Comparison of ENCODE assay signal across 14 cellular contexts in genomic region chr10:122419890-122420623, GRCh38. TPM values are rescaled to one million over a fixed set of nuclear protein-coding genes. Genes with fewer than 3 reads are reported as not detected.
DNase-seq lines count a peak whose midpoint lies in the region; ATAC-seq and TF ChIP-seq lines count a peak whose summit lies in the region.
"Had no signal": no experiment of that assay in that cellular context is flagged by ENCODE, and none has a peak within 500 bp of the region (broad histone marks: within the 10 kb centered on the region; RNA-seq: fewer than 3 reads in every experiment).

No MANE protein-coding gene starts in this region.

- ATAC-seq in lower lobe of right lung (peak in 1 of 2 donors; percentile 6), left lung (no peak), HG02885 (IDR thresholded peaks at IDR 0.05; ENCODE audit: poor library complexity, unreplicated experiment) (no peak)
- ATAC-seq in stimulated activated naive CD8-positive, alpha-beta T cell treated with anti-CD3 and anti-CD28 coated beads, Interleukin-15, amount 100 ng/mL, for 72 hours = no peak

- H3K36me3 ChIP-seq in lower lobe of right lung = peaks cover 30% of the 10 kb centered on the region
- H3K36me3 ChIP-seq in left lung = no peaks in the 10 kb centered on the region

- H3K4me1 ChIP-seq in lower lobe of right lung = peaks cover 42% of the 10 kb centered on the region
- H3K4me1 ChIP-seq in left lung = peaks cover 0 to 36% of the 10 kb centered on the region in 2 donors

- H3K4me3 ChIP-seq in HFF-Myc (replicated peaks; ENCODE audit: low read depth, low read length) (no peak overlapping the region), lower lobe of right lung (no peak overlapping the region), left lung (no peak overlapping the region), lower leg skin (ENCODE audit: low read depth, poor library complexity, severe bottlenecking) (no peak overlapping the region)
- H3K4me3 ChIP-seq: BLaER1 treated with 17β-estradiol and CSF1 and Interleukin-3, amounts not matched to agents 10 nM and 100 nM; Peyer's patch had no signal

- H3K9me3 ChIP-seq in lower lobe of right lung (no peaks in the 10 kb centered on the region), left lung (no peaks in the 10 kb centered on the region)
- H3K9me3 ChIP-seq: BLaER1 treated with 17β-estradiol and CSF1 and Interleukin-3, amounts not matched to agents 10 nM and 100 nM; Peyer's patch had no signal

- peak overlapping the region in 1 of 2 donors; percentile 62 for H3K4me3 Mint-ChIP-seq in stimulated activated naive CD8-positive, alpha-beta T cell treated with anti-CD3 and anti-CD28 coated beads, Interleukin-15, amount 100 ng/mL, for 72 hours

- H3K27ac Mint-ChIP-seq in stimulated activated naive CD8-positive, alpha-beta T cell treated with anti-CD3 and anti-CD28 coated beads, Interleukin-15, amount 100 ng/mL, for 72 hours = no peak overlapping the region

- peak overlapping the region; percentile 65 for H3K27ac ChIP-seq in caudate nucleus (ENCODE audit: low read depth, low read length)
- H3K27ac ChIP-seq in lower lobe of right lung = peak overlapping the region; percentile 1
- no peak overlapping the region for H3K27ac ChIP-seq in left lung
- H3K27ac ChIP-seq: BLaER1 treated with 17β-estradiol and CSF1 and Interleukin-3, amounts not matched to agents 10 nM and 100 nM; Peyer's patch had no signal

- intact Hi-C loops in lower lobe of right lung (cut with DNase I) (no loop called here), left lung (cut with DNase I) (no loop called here), lower leg skin (cut with DNase I; ENCODE audit: low total_unique reads) (loop anchor here (10.0 kb wide), 1 partner anchor 145 kb away; the partner anchor contains the start of gene DMBT1)

- no peaks in the 10 kb centered on the region for H3K27me3 ChIP-seq in lower lobe of right lung (ENCODE audit: low read depth)
- no peaks in the 10 kb centered on the region for H3K27me3 ChIP-seq in left lung
- H3K27me3 ChIP-seq: Peyer's patch had no signal

- peaks cover 72% of the 10 kb centered on the region for H3K4me1 Mint-ChIP-seq in stimulated activated naive CD8-positive, alpha-beta T cell treated with anti-CD3 and anti-CD28 coated beads, Interleukin-15, amount 100 ng/mL, for 72 hours

- 40 to 45% methylated on average over 3 of the region's 3 CpGs for WGBS in lower leg skin, 2 donors

- H3K27me3 Mint-ChIP-seq in stimulated activated naive CD8-positive, alpha-beta T cell treated with anti-CD3 and anti-CD28 coated beads, Interleukin-15, amount 100 ng/mL, for 72 hours = no peaks in the 10 kb centered on the region

- TF ChIP-seq CTCF in HFF-Myc (IDR thresholded peaks at IDR 0.05; ENCODE audit: low read depth, low read length, missing control alignments) (no peak), lower lobe of right lung (IDR thresholded peaks at IDR 0.05) (no peak), left lung (IDR thresholded peaks at IDR 0.05) (no peak), lower leg skin (IDR thresholded peaks at IDR 0.05) (no peak)

- DNase-seq in AG08395 (ENCODE audit: low spot score) (peak; percentile 65), HFF-Myc (ENCODE audit: extremely low read depth, low read depth) (peak; percentile 72), caudate nucleus (lab: John Stamatoyannopoulos, UW) (no peak), lower lobe of right lung (no peak), left lung (no peak), lower leg skin (ENCODE audit: low spot score in 2 of 2) (no peak)
- no peak for DNase-seq in stimulated activated naive CD8-positive, alpha-beta T cell treated with anti-CD3 and anti-CD28 coated beads, Interleukin-15, amount 100 ng/mL, for 72 hours
- DNase-seq: erythroblast; islet precursor cell; Peyer's patch; stimulated activated CD8-positive, alpha-beta memory T cell treated with anti-CD3 and anti-CD28 coated beads, Interleukin-4, amount 100 ng/mL, for 48 hours had no signal

- TF ChIP-seq POLR2A in lower leg skin (IDR thresholded peaks at IDR 0.05) = no peak

- peaks cover 0 to 5% of the 10 kb centered on the region in 2 donors for H3K9me3 Mint-ChIP-seq in stimulated activated naive CD8-positive, alpha-beta T cell treated with anti-CD3 and anti-CD28 coated beads, Interleukin-15, amount 100 ng/mL, for 72 hours

RNA-seq across cellular contexts. Expression of gene ARMS2, which starts 34.4 kb away (rescaled TPM):
- total RNA-seq in lower lobe of right lung (not detected), left lung (not detected), lower leg skin (not detected)
- total RNA-seq: NCI-H460, Peyer's patch had no signal

RNA-seq across cellular contexts. Expression of gene HTRA1, which starts 41.3 kb away (rescaled TPM):
- total RNA-seq in lower lobe of right lung (45.3 TPM), left lung (100 to 1,000 TPM in 1 of 2 donors, 10 to 100 TPM in 1; 80.5 to 124 TPM), lower leg skin (100 to 1,000 TPM in 1 of 4 donors, 10 to 100 TPM in 3; 71.0 to 113 (median 84.1) TPM)

RNA-seq across cellular contexts. Expression of gene PLEKHA1, which starts 45.5 kb away (rescaled TPM):
- 46.1 TPM for total RNA-seq in lower lobe of right lung
- 10 to 100 TPM; 43.1 to 57.9 TPM for total RNA-seq in left lung
- 100 to 1,000 TPM in 2 of 4 donors, 10 to 100 TPM in 2; 83.6 to 116 (median 105) TPM for total RNA-seq in lower leg skin

Comparison
In these comparisons a context has a peak if more than half of its experiments do, and no peak if none do; other contexts are left out.
1. DNase-seq: peak in AG08395 (single experiment) and HFF-Myc (single experiment); none in caudate nucleus (0 of 61), lower lobe of right lung (single experiment), left lung (0 of 2), stimulated activated naive CD8-positive, alpha-beta T cell treated with anti-CD3 and anti-CD28 coated beads, Interleukin-15, amount 100 ng/mL, for 72 hours (0 of 2) and lower leg skin (0 of 2).
2. H3K27ac ChIP-seq: peak in caudate nucleus (single experiment) and lower lobe of right lung (single experiment); none in left lung (0 of 2).